ENCODE assay signal across 27 cellular contexts in the genomic region with DNA sequence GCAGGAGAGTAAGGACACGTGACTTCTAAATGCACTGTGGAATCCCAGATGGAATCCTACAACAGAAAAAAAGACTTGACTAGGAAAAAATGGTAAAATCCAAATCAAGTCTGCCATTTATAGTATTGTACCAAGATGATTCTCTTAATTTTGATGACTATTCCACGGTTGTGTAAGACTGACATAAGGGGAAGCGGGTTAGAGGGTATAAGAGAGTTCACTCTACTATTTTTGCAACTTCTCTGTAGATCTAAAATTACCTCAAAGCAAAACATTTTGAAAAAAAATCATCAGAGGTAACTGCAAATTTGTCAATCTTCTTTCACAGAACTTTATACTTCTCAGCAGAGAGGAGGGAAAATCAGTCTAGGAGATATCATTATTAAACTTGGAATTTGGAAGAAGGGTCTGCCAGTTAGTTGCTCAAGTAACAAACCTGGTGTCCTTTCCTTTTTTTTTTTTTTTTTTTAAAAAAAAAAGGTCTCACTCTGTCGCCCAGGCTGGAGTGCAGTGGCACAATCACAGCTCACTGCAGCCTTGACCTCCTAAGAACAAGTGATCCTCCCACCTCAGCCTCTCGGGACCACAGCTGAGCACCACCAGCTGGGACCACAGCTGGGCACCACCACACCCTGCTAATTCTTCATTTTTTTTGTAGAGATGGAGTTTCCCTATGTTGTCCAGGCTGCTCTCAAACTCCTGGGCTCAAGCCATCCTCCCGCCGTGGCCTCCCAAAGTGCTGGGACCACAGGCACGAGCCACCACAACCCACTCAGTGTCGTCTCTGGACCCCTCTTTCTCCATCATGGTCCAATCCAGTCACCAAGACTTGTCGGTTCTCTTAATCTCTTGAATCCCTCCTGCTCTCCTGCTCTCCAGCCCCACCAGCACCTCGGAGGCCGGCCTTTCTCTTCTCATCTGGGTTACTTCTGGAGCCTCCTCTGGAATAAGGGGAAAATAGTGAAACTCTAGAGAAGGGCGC. TPM values are rescaled to one million over a fixed set of nuclear protein-coding genes. Genes with fewer than 3 reads are reported as not detected.
DNase-seq lines count a peak whose midpoint lies in the region; FAIRE-seq and TF ChIP-seq lines count a peak whose summit lies in the region.
"Had no signal": no experiment of that assay in that cellular context is flagged by ENCODE, and none has a peak within 500 bp of the region (broad histone marks: within the 10 kb centered on the region; RNA-seq: fewer than 3 reads in every experiment).

No MANE protein-coding gene starts in this region.

- no peak overlapping the region for H3K4me3 ChIP-seq in Caco-2 (ENCODE audit: low read depth, low read length)
- H3K4me3 ChIP-seq in astrocyte (ENCODE audit: insufficient read depth, low read depth, low read length), result no peak overlapping the region
- H3K4me3 ChIP-seq: heart right ventricle, left lung, skin epidermis had no signal

- H3K27ac ChIP-seq in astrocyte (ENCODE audit: low read depth, low read length), result no peak overlapping the region
- H3K27ac ChIP-seq: epithelial cell of prostate, heart right ventricle, left lung, skin epidermis had no signal

- H3K4me1 ChIP-seq in Caco-2, result peaks cover 76% of the 10 kb centered on the region
- peaks cover 11% of the 10 kb centered on the region for H3K4me1 ChIP-seq in astrocyte (ENCODE audit: insufficient read depth, low read length)
- H3K4me1 ChIP-seq: left lung had no signal

- TSS peak; percentile 64 for BruUV-seq in Caco-2 (replicated peaks; lab: Mats Ljungman, UMichigan)

- DNase-seq in Caco-2 (peak in 1 of 2 experiments; percentile 47), NOMO-1 treated with dmso at 0.1 percent for 144 hours (lab: John Stamatoyannopoulos, UW; ENCODE audit: unreplicated experiment) (peak; percentile 61), astrocyte (ENCODE audit: low read depth) (no peak), progenitor cell of endocrine pancreas (ENCODE audit: low spot score, unreplicated experiment) (no peak), GDM1 (lab: John Stamatoyannopoulos, UW) (no peak), cortex of kidney (lab: John Stamatoyannopoulos, UW) (no peak), NCI-H187 (lab: John Stamatoyannopoulos, UW) (no peak)
- DNase-seq in activated CD4-positive, alpha-beta T cell treated with anti-CD3 and anti-CD28 coated beads, Interleukin-2, amount 10 ng/mL, durations not matched to agents 7 days and 5 days, result no peak
- DNase-seq: activated CD4-positive, alpha-beta T cell treated with anti-CD3 and anti-CD28 coated beads for 36 hours; activated naive CD4-positive, alpha-beta T cell treated with Interleukin-2 at 50 U/mL for 16 hours; activated T-cell treated with anti-CD3 and anti-CD28 coated beads, Interleukin-2, amount 50 U/mL, for 4 hours; amniotic stem cell; foreskin fibroblast; GOT3; heart right ventricle; left lung; NCI-H1436; NCI-H2171 treated with DMSO at 0.1 percent for 48 hours; NCI-H526; OCI-M1; SHP77; stimulated activated naive CD4-positive, alpha-beta T cell had no signal

- H4K20me1 ChIP-seq in astrocyte (ENCODE audit: insufficient read depth, low read length), result no peaks in the 10 kb centered on the region

- no peaks in the 10 kb centered on the region for H3K9me3 ChIP-seq in Caco-2
- H3K9me3 ChIP-seq in astrocyte (ENCODE audit: insufficient read depth, low read depth, low read length), result no peaks in the 10 kb centered on the region
- H3K9me3 ChIP-seq: heart right ventricle, left lung had no signal

- H3K79me2 ChIP-seq in astrocyte (ENCODE audit: insufficient read depth, low read length), result no peaks in the 10 kb centered on the region

- peak overlapping the region; percentile 29 for H3K4me2 ChIP-seq in astrocyte (ENCODE audit: low read length)

- H3K9ac ChIP-seq in astrocyte (ENCODE audit: low read length), result no peak overlapping the region

- CTCF ChIA-PET in Caco-2 (lab: Charles Lee), result interaction anchor here (0.6 kb wide), 1 partner anchor 213 kb away, joined by 3 read pairs; no protein-coding TSS in a partner anchor
- CTCF ChIA-PET in activated CD4-positive, alpha-beta T cell treated with anti-CD3 and anti-CD28 coated beads, Interleukin-2, amount 10 ng/mL, durations not matched to agents 7 days and 5 days (lab: Charles Lee), result no interaction called here

- H3K27me3 Mint-ChIP-seq in Caco-2 (ENCODE audit: insufficient read depth, unreplicated experiment), result no peaks in the 10 kb centered on the region
- peaks cover 85% of the 10 kb centered on the region for H3K27me3 Mint-ChIP-seq in astrocyte (ENCODE audit: low read depth, unreplicated experiment)
- H3K27me3 Mint-ChIP-seq in progenitor cell of endocrine pancreas, result no peaks in the 10 kb centered on the region
- H3K27me3 Mint-ChIP-seq in activated CD4-positive, alpha-beta T cell treated with anti-CD3 and anti-CD28 coated beads, Interleukin-2, amount 10 ng/mL, durations not matched to agents 7 days and 5 days, result peaks cover 53% of the 10 kb centered on the region

- H3K4me1 Mint-ChIP-seq in Caco-2 (ENCODE audit: low read depth, unreplicated experiment) (peaks cover 72% of the 10 kb centered on the region), astrocyte (ENCODE audit: low read depth, unreplicated experiment) (no peaks in the 10 kb centered on the region), progenitor cell of endocrine pancreas (ENCODE audit: low read depth) (peaks cover 69% of the 10 kb centered on the region)
- H3K4me1 Mint-ChIP-seq in activated CD4-positive, alpha-beta T cell treated with anti-CD3 and anti-CD28 coated beads, Interleukin-2, amount 10 ng/mL, durations not matched to agents 7 days and 5 days, result no peaks in the 10 kb centered on the region
- H3K4me1 Mint-ChIP-seq: activated CD4-positive, alpha-beta T cell treated with anti-CD3 and anti-CD28 coated beads for 36 hours; neural crest cell had no signal

- H3K27ac Mint-ChIP-seq in Caco-2 (ENCODE audit: unreplicated experiment) (peak overlapping the region; percentile 89), astrocyte (ENCODE audit: unreplicated experiment) (no peak overlapping the region), progenitor cell of endocrine pancreas (peak overlapping the region; percentile 87)
- no peak overlapping the region for H3K27ac Mint-ChIP-seq in activated CD4-positive, alpha-beta T cell treated with anti-CD3 and anti-CD28 coated beads, Interleukin-2, amount 10 ng/mL, durations not matched to agents 7 days and 5 days
- H3K27ac Mint-ChIP-seq: activated CD4-positive, alpha-beta T cell treated with anti-CD3 and anti-CD28 coated beads for 36 hours had no signal

- H3K9me3 Mint-ChIP-seq in Caco-2 (ENCODE audit: unreplicated experiment) (no peaks in the 10 kb centered on the region), astrocyte (ENCODE audit: unreplicated experiment) (peaks cover 7% of the 10 kb centered on the region), progenitor cell of endocrine pancreas (ENCODE audit: low read depth) (no peaks in the 10 kb centered on the region)
- no peaks in the 10 kb centered on the region for H3K9me3 Mint-ChIP-seq in activated CD4-positive, alpha-beta T cell treated with anti-CD3 and anti-CD28 coated beads, Interleukin-2, amount 10 ng/mL, durations not matched to agents 7 days and 5 days
- H3K9me3 Mint-ChIP-seq: activated T-cell treated with anti-CD3 and anti-CD28 coated beads, Interleukin-2, amount 50 U/mL, for 4 hours; neural crest cell had no signal

- FAIRE-seq in astrocyte (lab: Jason Lieb, UNC), result no peak
- FAIRE-seq: bronchial epithelial cell had no signal

- peaks cover 27% of the 10 kb centered on the region for H3K36me3 Mint-ChIP-seq in Caco-2 (ENCODE audit: insufficient read depth, unreplicated experiment)
- H3K36me3 Mint-ChIP-seq in astrocyte (ENCODE audit: low read depth, unreplicated experiment), result peaks cover 2% of the 10 kb centered on the region
- H3K36me3 Mint-ChIP-seq in progenitor cell of endocrine pancreas (ENCODE audit: insufficient read depth), result no peaks in the 10 kb centered on the region
- no peaks in the 10 kb centered on the region for H3K36me3 Mint-ChIP-seq in activated CD4-positive, alpha-beta T cell treated with anti-CD3 and anti-CD28 coated beads, Interleukin-2, amount 10 ng/mL, durations not matched to agents 7 days and 5 days (ENCODE audit: low read depth)

- POLR2A ChIA-PET in Caco-2 (lab: Charles Lee), result interaction anchor here (0.7 to 1.1 kb wide), 3 partner anchors 9 to 20 kb away, joined by 5 to 13 read pairs (median 8); no protein-coding TSS in a partner anchor
- POLR2A ChIA-PET in activated CD4-positive, alpha-beta T cell treated with anti-CD3 and anti-CD28 coated beads, Interleukin-2, amount 10 ng/mL, durations not matched to agents 7 days and 5 days (lab: Charles Lee), result no interaction called here

- no peak for TF ChIP-seq CTCF in Caco-2 (IDR thresholded peaks at IDR 0.05; ENCODE audit: insufficient read depth in 1 of 2, low read depth in 1 of 2, low read length in 1 of 2, severe bottlenecking in 1 of 2, unreplicated experiment in 1 of 2)
- TF ChIP-seq CTCF in astrocyte (IDR thresholded peaks at IDR 0.05; ENCODE audit: insufficient read depth, low read depth, low read length), result no peak
- TF ChIP-seq CTCF in progenitor cell of endocrine pancreas (IDR thresholded peaks at IDR 0.05; ENCODE audit: unreplicated experiment), result no peak

- no peaks in the 10 kb centered on the region for H3K36me3 ChIP-seq in Caco-2 (ENCODE audit: control insufficient read depth, insufficient read depth, low read length)
- H3K36me3 ChIP-seq in astrocyte (ENCODE audit: insufficient read depth, low read length), result no peaks in the 10 kb centered on the region
- H3K36me3 ChIP-seq: heart right ventricle, left lung had no signal

- H3K27me3 ChIP-seq in Caco-2 (replicated peaks; ENCODE audit: control insufficient read depth, insufficient read depth, low read length) (no peaks in the 10 kb centered on the region), astrocyte (ENCODE audit: insufficient read depth, low read length) (peaks cover 20% of the 10 kb centered on the region)
- H3K27me3 ChIP-seq: left lung had no signal

- intact Hi-C loops in Caco-2 (cut with micrococcal nuclease; ENCODE audit: unreplicated experiment), result no loop called here

- H2AFZ ChIP-seq in astrocyte (ENCODE audit: low read depth, low read length), result no peak overlapping the region

- H3K4me3 Mint-ChIP-seq in Caco-2 (ENCODE audit: unreplicated experiment), result peak overlapping the region; percentile 56
- no peak overlapping the region for H3K4me3 Mint-ChIP-seq in astrocyte (ENCODE audit: unreplicated experiment)
- H3K4me3 Mint-ChIP-seq in progenitor cell of endocrine pancreas (ENCODE audit: low read depth), result no peak overlapping the region
- no peak overlapping the region for H3K4me3 Mint-ChIP-seq in activated CD4-positive, alpha-beta T cell treated with anti-CD3 and anti-CD28 coated beads, Interleukin-2, amount 10 ng/mL, durations not matched to agents 7 days and 5 days
- H3K4me3 Mint-ChIP-seq: activated CD4-positive, alpha-beta T cell treated with anti-CD3 and anti-CD28 coated beads for 36 hours; activated T-cell treated with anti-CD3 and anti-CD28 coated beads, Interleukin-2, amount 50 U/mL, for 4 hours; neural crest cell had no signal

RNA-seq across cellular contexts. Expression of a gene that starts 14.9 kb away (rescaled TPM):
- total RNA-seq in Caco-2 (2022) (123 and 128 TPM in 2 replicates), astrocyte (44.6 and 46.5 TPM in 2 replicates), progenitor cell of endocrine pancreas (129 and 142 TPM in 2 replicates)
- total RNA-seq in activated CD4-positive, alpha-beta T cell treated with anti-CD3 and anti-CD28 coated beads, Interleukin-2, amount 10 ng/mL, durations not matched to agents 7 days and 5 days, result 1 to 10 TPM; 2.4 to 2.7 TPM
- total RNA-seq: activated CD8-positive, alpha-beta memory T cell treated with anti-CD3 and anti-CD28 coated beads for 36 hours had no signal

Comparison
In these comparisons a context has a peak if more than half of its experiments do, and no peak if none do; other contexts are left out.
1. H3K27ac Mint-ChIP-seq: peak in Caco-2 (single experiment) and progenitor cell of endocrine pancreas (single experiment); none in astrocyte (single experiment) and activated CD4-positive, alpha-beta T cell treated with anti-CD3 and anti-CD28 coated beads, Interleukin-2, amount 10 ng/mL, durations not matched to agents 7 days and 5 days (single experiment).
2. RNA of a gene that starts 14.9 kb away (total RNA-seq): 129 to 142 TPM in progenitor cell of endocrine pancreas, 123 to 128 TPM in Caco-2 and 44.6 to 46.5 TPM in astrocyte; 2.4 to 2.7 TPM in activated CD4-positive, alpha-beta T cell treated with anti-CD3 and anti-CD28 coated beads, Interleukin-2, amount 10 ng/mL, durations not matched to agents 7 days and 5 days; every median in the first group is over 10 times any median in the second.